In the genomic region with DNA sequence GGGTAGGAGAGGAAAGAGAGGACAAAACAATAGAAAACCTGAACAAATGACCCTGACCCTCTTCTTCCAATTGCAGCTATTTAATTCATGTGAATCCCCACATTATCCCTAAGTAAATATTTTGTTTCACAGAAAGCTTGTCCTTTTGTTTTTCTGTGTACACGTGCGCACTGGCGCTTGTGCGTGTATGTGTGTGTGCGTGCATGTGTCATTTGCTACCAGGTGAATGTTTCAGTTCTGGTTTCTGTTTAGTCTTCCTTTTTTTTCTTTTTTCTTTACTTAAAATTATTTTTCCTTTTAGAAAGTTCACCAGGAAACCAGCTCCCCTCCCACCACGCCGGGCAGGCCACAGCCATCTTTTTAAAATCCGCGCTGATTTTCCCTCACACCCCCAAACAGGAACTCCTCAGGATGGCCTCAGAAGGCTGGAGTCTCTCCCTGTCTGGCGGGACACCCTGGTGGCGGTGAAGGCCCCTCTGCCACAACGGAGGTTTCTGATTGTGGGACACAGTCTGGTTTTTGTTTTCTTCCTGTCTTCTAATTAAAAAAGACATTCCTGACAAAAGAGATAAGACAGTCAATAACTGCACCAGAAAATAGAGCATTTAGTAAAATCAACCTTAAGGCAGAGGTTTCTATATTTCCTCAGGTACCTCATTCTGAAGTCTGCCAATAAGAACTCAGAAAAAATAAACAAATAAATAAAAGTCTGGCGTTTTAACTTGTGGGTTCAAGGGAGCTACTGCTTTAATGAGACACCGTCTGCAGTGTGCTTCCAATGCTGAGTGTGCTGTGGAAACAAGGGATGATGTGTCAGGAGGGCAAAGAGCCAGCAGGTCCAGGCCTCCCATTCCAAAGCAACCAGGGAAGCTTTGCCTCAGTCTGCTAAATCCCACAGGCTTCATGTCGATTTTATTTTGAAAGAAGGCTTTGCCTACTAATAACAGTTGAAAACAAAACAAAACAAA, we compare ENCODE assay signal across 8 cellular contexts. TPM values are rescaled to one million over a fixed set of nuclear protein-coding genes. Genes with fewer than 3 reads are reported as not detected.
DNase-seq lines count a peak whose midpoint lies in the region; ATAC-seq and TF ChIP-seq lines count a peak whose summit lies in the region.
"Had no signal": no experiment of that assay in that cellular context is flagged by ENCODE, and none has a peak within 500 bp of the region (broad histone marks: within the 10 kb centered on the region; RNA-seq: fewer than 3 reads in every experiment).

No MANE protein-coding gene starts in this region.

- no peak for TF ChIP-seq POLR2A in uterus (IDR thresholded peaks at IDR 0.05)

- TF ChIP-seq CTCF in nephron progenitor cell (IDR thresholded peaks at IDR 0.05) (no peak), uterus (IDR thresholded peaks at IDR 0.05) (no peak)

- H3K4me3 Mint-ChIP-seq in T-helper 17 cell: no peak overlapping the region
- H3K4me3 Mint-ChIP-seq in nephron progenitor cell: no peak overlapping the region
- H3K4me3 Mint-ChIP-seq in immature natural killer cell: no peak overlapping the region

- H3K27me3 Mint-ChIP-seq in T-helper 17 cell (no peaks in the 10 kb centered on the region), nephron progenitor cell (ENCODE audit: low read depth, poor library complexity) (no peaks in the 10 kb centered on the region), immature natural killer cell (ENCODE audit: low read depth in 3 of 3) (peaks cover 0 to 3% (median 2%) of the 10 kb centered on the region in 3 donors)

- no peak overlapping the region for H3K4me3 ChIP-seq in uterus
- H3K4me3 ChIP-seq: thyroid gland had no signal

- H3K4me1 Mint-ChIP-seq in T-helper 17 cell (peaks cover 5% of the 10 kb centered on the region), nephron progenitor cell (peaks cover 12% of the 10 kb centered on the region), immature natural killer cell (no peaks in the 10 kb centered on the region)

- ATAC-seq in GM18858 (IDR thresholded peaks at IDR 0.05; ENCODE audit: unreplicated experiment) (peak; percentile 58), HG02642 (IDR thresholded peaks at IDR 0.05; ENCODE audit: poor library complexity, unreplicated experiment) (peak; percentile 71), T-helper 17 cell (no peak)

- H3K27ac Mint-ChIP-seq in T-helper 17 cell (peak overlapping the region; percentile 37), nephron progenitor cell (peak overlapping the region; percentile 82), immature natural killer cell (peak overlapping the region in 3 of 6 donors; percentile 65 to 71 (median 71))

- H3K27ac ChIP-seq in uterus: no peak overlapping the region
- H3K27ac ChIP-seq: thyroid gland had no signal

- DNase-seq in T-helper 17 cell (no peak), nephron progenitor cell (no peak), immature natural killer cell (no peak), uterus (no peak)
- DNase-seq in activated T-cell treated with anti-CD3 and anti-CD28 coated beads, Interleukin-2, amount 50 U/mL, for 1 hour: no peak
- DNase-seq: thyroid gland had no signal

- H3K36me3 Mint-ChIP-seq in T-helper 17 cell (ENCODE audit: low read depth): no peaks in the 10 kb centered on the region
- peaks cover 72% of the 10 kb centered on the region for H3K36me3 Mint-ChIP-seq in nephron progenitor cell (ENCODE audit: low read depth)
- peaks cover 22 to 53% (median 23%) of the 10 kb centered on the region in 3 donors for H3K36me3 Mint-ChIP-seq in immature natural killer cell

- intact Hi-C loops in uterus (cut with DNase I; ENCODE audit: low total_unique reads): no loop called here

- no peaks in the 10 kb centered on the region for H3K4me1 ChIP-seq in uterus
- H3K4me1 ChIP-seq: thyroid gland had no signal

- H3K9me3 ChIP-seq in T-helper 17 cell (ENCODE audit: control insufficient read depth, low read length, poor library complexity, severe bottlenecking) (no peaks in the 10 kb centered on the region), uterus (no peaks in the 10 kb centered on the region)
- H3K9me3 ChIP-seq: thyroid gland had no signal

- no peaks in the 10 kb centered on the region for H3K27me3 ChIP-seq in uterus
- H3K27me3 ChIP-seq: thyroid gland had no signal

- H3K9me3 Mint-ChIP-seq in nephron progenitor cell: no peaks in the 10 kb centered on the region
- no peaks in the 10 kb centered on the region for H3K9me3 Mint-ChIP-seq in immature natural killer cell

- no peaks in the 10 kb centered on the region for H3K36me3 ChIP-seq in uterus

RNA-seq across cellular contexts. Expression of gene IRF5, which starts 17.4 kb away (rescaled TPM):
- 10 to 100 TPM; 12.5 to 13.6 TPM for total RNA-seq in T-helper 17 cell
- 10 to 100 TPM; 14.2 to 31.7 (median 25.6) TPM for polyA plus RNA-seq in immature natural killer cell
- total RNA-seq in uterus: 10 to 100 TPM in 1 of 4 donors, 1 to 10 TPM in 3; 2.0 to 52.5 (median 4.5) TPM

RNA-seq across cellular contexts. Expression of gene KCP, which starts 44.6 kb away (rescaled TPM):
- total RNA-seq in T-helper 17 cell (1 to 10 TPM in 1 of 2 donors, under 1 TPM in 1; 0.23 to 1.2 TPM), uterus (1 to 10 TPM in 1 of 4 donors, under 1 TPM in 1, not detected in 2; 0.18 to 3.5 TPM)
- polyA plus RNA-seq in immature natural killer cell: under 1 TPM in 1 of 3 donors, not detected in 2; 0.16 TPM
